In the genomic region with DNA sequence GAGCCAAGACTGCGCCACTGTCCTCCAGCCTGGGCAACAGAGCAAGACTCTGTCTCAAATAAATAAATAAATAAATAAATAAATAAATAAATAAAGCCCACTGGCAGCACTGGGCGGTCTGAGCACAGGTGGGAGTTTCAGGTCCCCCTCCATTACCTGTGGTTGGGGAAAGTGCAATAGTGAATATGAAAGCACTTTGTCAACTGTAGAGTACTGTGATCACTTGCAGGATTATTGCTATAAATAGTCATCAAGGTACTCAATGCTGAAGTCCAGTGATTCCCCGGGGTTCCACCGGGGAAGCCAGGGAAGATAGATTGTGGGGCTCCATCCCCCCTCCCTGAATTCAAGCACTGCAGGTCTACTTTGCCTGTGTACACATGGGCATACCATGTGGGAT, we compare ENCODE assay signal across 13 cellular contexts. TPM values are rescaled to one million over a fixed set of nuclear protein-coding genes. Genes with fewer than 3 reads are reported as not detected.
DNase-seq lines count a peak whose midpoint lies in the region; ATAC-seq and TF ChIP-seq lines count a peak whose summit lies in the region.
"Had no signal": no experiment of that assay in that cellular context is flagged by ENCODE, and none has a peak within 500 bp of the region (broad histone marks: within the 10 kb centered on the region; RNA-seq: fewer than 3 reads in every experiment).

No MANE protein-coding gene starts in this region.

- peaks cover 8% of the 10 kb centered on the region for H3K4me1 Mint-ChIP-seq in activated naive CD4-positive, alpha-beta T cell treated with anti-CD3 and anti-CD28 coated beads, Interleukin-2, amount 10 ng/mL, durations not matched to agents 7 days and 5 days
- H3K4me1 Mint-ChIP-seq in stimulated activated naive CD8-positive, alpha-beta T cell treated with anti-CD3 and anti-CD28 coated beads, Interleukin-15, amount 100 ng/mL, for 72 hours = peaks cover 91% of the 10 kb centered on the region

- H3K27ac Mint-ChIP-seq in activated naive CD4-positive, alpha-beta T cell treated with anti-CD3 and anti-CD28 coated beads, Interleukin-2, amount 50 U/mL, for 72 hours = peak overlapping the region; percentile 77
- no peak overlapping the region for H3K27ac Mint-ChIP-seq in activated naive CD4-positive, alpha-beta T cell treated with anti-CD3 and anti-CD28 coated beads, Interleukin-2, amount 10 ng/mL, durations not matched to agents 7 days and 5 days
- H3K27ac Mint-ChIP-seq in stimulated activated naive CD8-positive, alpha-beta T cell treated with anti-CD3 and anti-CD28 coated beads, Interleukin-15, amount 100 ng/mL, for 72 hours = peak overlapping the region; percentile 74 to 95

- H3K4me3 ChIP-seq in upper lobe of right lung = no peak overlapping the region
- H3K4me3 ChIP-seq: heart left ventricle, lower lobe of right lung had no signal

- intact Hi-C loops in upper lobe of right lung (cut with DNase I) = no loop called here

- H3K27me3 ChIP-seq in upper lobe of right lung = no peaks in the 10 kb centered on the region
- H3K27me3 ChIP-seq: heart left ventricle had no signal

- no peaks in the 10 kb centered on the region for H3K9me3 Mint-ChIP-seq in activated naive CD4-positive, alpha-beta T cell treated with anti-CD3 and anti-CD28 coated beads, Interleukin-2, amount 50 U/mL, for 72 hours
- no peaks in the 10 kb centered on the region for H3K9me3 Mint-ChIP-seq in activated naive CD4-positive, alpha-beta T cell treated with anti-CD3 and anti-CD28 coated beads, Interleukin-2, amount 10 ng/mL, durations not matched to agents 7 days and 5 days
- H3K9me3 Mint-ChIP-seq in stimulated activated naive CD8-positive, alpha-beta T cell treated with anti-CD3 and anti-CD28 coated beads, Interleukin-15, amount 100 ng/mL, for 72 hours = no peaks in the 10 kb centered on the region

- peaks cover 30 to 40% of the 10 kb centered on the region in 2 donors for H3K36me3 Mint-ChIP-seq in activated naive CD4-positive, alpha-beta T cell treated with anti-CD3 and anti-CD28 coated beads, Interleukin-2, amount 50 U/mL, for 72 hours
- H3K36me3 Mint-ChIP-seq in activated naive CD4-positive, alpha-beta T cell treated with anti-CD3 and anti-CD28 coated beads, Interleukin-2, amount 10 ng/mL, durations not matched to agents 7 days and 5 days = peaks cover 73% of the 10 kb centered on the region

- no peaks in the 10 kb centered on the region for H3K9me3 ChIP-seq in upper lobe of right lung
- H3K9me3 ChIP-seq: heart left ventricle, lower lobe of right lung had no signal

- peaks cover 8% of the 10 kb centered on the region for H3K36me3 ChIP-seq in upper lobe of right lung

- no peak overlapping the region for H3K27ac ChIP-seq in upper lobe of right lung
- H3K27ac ChIP-seq: heart left ventricle, lower lobe of right lung had no signal

- no peak for TF ChIP-seq CTCF in upper lobe of right lung (IDR thresholded peaks at IDR 0.05)

- H3K4me1 ChIP-seq in upper lobe of right lung = no peaks in the 10 kb centered on the region

- H3K4me3 Mint-ChIP-seq in activated naive CD4-positive, alpha-beta T cell treated with anti-CD3 and anti-CD28 coated beads, Interleukin-2, amount 10 ng/mL, durations not matched to agents 7 days and 5 days = no peak overlapping the region
- no peak overlapping the region for H3K4me3 Mint-ChIP-seq in stimulated activated naive CD8-positive, alpha-beta T cell treated with anti-CD3 and anti-CD28 coated beads, Interleukin-15, amount 100 ng/mL, for 72 hours

- CTCF ChIA-PET in activated naive CD4-positive, alpha-beta T cell treated with anti-CD3 and anti-CD28 coated beads, Interleukin-2, amount 10 ng/mL, durations not matched to agents 7 days and 5 days (lab: Charles Lee) = no interaction called here

- DNase-seq in activated naive CD4-positive, alpha-beta T cell treated with anti-CD3 and anti-CD28 coated beads, Interleukin-2, amount 50 U/mL, for 72 hours (ENCODE audit: low spot score in 2 of 2) = no peak
- DNase-seq in activated naive CD4-positive, alpha-beta T cell treated with anti-CD3 and anti-CD28 coated beads, Interleukin-2, amount 10 ng/mL, durations not matched to agents 7 days and 5 days = no peak
- DNase-seq in stimulated activated naive CD8-positive, alpha-beta T cell treated with anti-CD3 and anti-CD28 coated beads, Interleukin-15, amount 100 ng/mL, for 72 hours = no peak
- DNase-seq in upper lobe of right lung (no peak), DMS79 (lab: John Stamatoyannopoulos, UW) (no peak)
- DNase-seq: AML-193, heart left ventricle, lower lobe of right lung, NCI-H1092 treated with DMSO at 0.1 percent for 48 hours, NCI-H69 had no signal

- peak; percentile 53 to 77 for ATAC-seq in activated naive CD4-positive, alpha-beta T cell treated with anti-CD3 and anti-CD28 coated beads, Interleukin-2, amount 50 U/mL, for 72 hours
- ATAC-seq in GM21576 (IDR thresholded peaks at IDR 0.05; ENCODE audit: unreplicated experiment) (peak; percentile 45), HG03175 (IDR thresholded peaks at IDR 0.05; ENCODE audit: unreplicated experiment) (peak; percentile 56), upper lobe of right lung (no peak), HG03521 (IDR thresholded peaks at IDR 0.05; ENCODE audit: unreplicated experiment) (no peak)
- ATAC-seq in stimulated activated naive CD8-positive, alpha-beta T cell treated with anti-CD3 and anti-CD28 coated beads, Interleukin-15, amount 100 ng/mL, for 72 hours = peak; percentile 70
- ATAC-seq: heart left ventricle, lower lobe of right lung had no signal

- no peaks in the 10 kb centered on the region for H3K27me3 Mint-ChIP-seq in activated naive CD4-positive, alpha-beta T cell treated with anti-CD3 and anti-CD28 coated beads, Interleukin-2, amount 10 ng/mL, durations not matched to agents 7 days and 5 days
- no peaks in the 10 kb centered on the region for H3K27me3 Mint-ChIP-seq in stimulated activated naive CD8-positive, alpha-beta T cell treated with anti-CD3 and anti-CD28 coated beads, Interleukin-15, amount 100 ng/mL, for 72 hours

RNA-seq across cellular contexts. Expression of gene CPNE2, which starts 42.7 kb away (rescaled TPM):
- total RNA-seq in activated naive CD4-positive, alpha-beta T cell treated with anti-CD3 and anti-CD28 coated beads, Interleukin-2, amount 50 U/mL, for 72 hours = 10 to 100 TPM in 1 of 2 donors, 1 to 10 TPM in 1; 5.1 to 11.5 TPM
- 64.5 TPM for total RNA-seq in upper lobe of right lung

Comparison
In these comparisons a context has a peak if more than half of its experiments do, and no peak if none do; other contexts are left out.
1. ATAC-seq: peak in activated naive CD4-positive, alpha-beta T cell treated with anti-CD3 and anti-CD28 coated beads, Interleukin-2, amount 50 U/mL, for 72 hours (2 of 2), GM21576 (single experiment), HG03175 (single experiment) and stimulated activated naive CD8-positive, alpha-beta T cell treated with anti-CD3 and anti-CD28 coated beads, Interleukin-15, amount 100 ng/mL, for 72 hours (single experiment); none in upper lobe of right lung (single experiment) and HG03521 (single experiment).